ENCODE assay signal across 8 cellular contexts in genomic region chr14:74251546-74252030, GRCh38. TPM values are rescaled to one million over a fixed set of nuclear protein-coding genes. Genes with fewer than 3 reads are reported as not detected.
A peak's percentile ranks its signal among the peaks of the same experiment; 100 is the strongest.
DNase-seq lines count a peak whose midpoint lies in the region; ATAC-seq, FAIRE-seq and TF ChIP-seq lines count a peak whose summit lies in the region.

No MANE protein-coding gene starts in this region.

- FAIRE-seq in GM12891 (lab: Jason Lieb, UNC): peak; percentile 98

- H3K27me3 ChIP-seq in lower lobe of right lung (ENCODE audit: low read depth): peaks cover 10% of the 10 kb centered on the region

- peak overlapping the region; percentile 70 for H3K4me3 Mint-ChIP-seq in activated CD4-positive, alpha-beta T cell treated with anti-CD3 and anti-CD28 coated beads, Interleukin-2, amount 10 ng/mL, durations not matched to agents 24 days and 14 days

- peak overlapping the region; percentile 62 for H3K4me3 ChIP-seq in coronary artery
- peak overlapping the region; percentile 41 for H3K4me3 ChIP-seq in lower lobe of right lung

- DNase-seq in GM12891 (ENCODE audit: insufficient read length, low spot score) (peak; percentile 69), NCI-H460 (ENCODE audit: extremely low read depth, low read depth) (peak; percentile 73), coronary artery (ENCODE audit: low spot score) (no peak), lower lobe of right lung (peak; percentile 79)
- DNase-seq in activated CD4-positive, alpha-beta T cell treated with anti-CD3 and anti-CD28 coated beads, Interleukin-2, amount 10 ng/mL, durations not matched to agents 24 days and 14 days: peak; percentile 91
- peak; percentile 23 to 42 (median 41) for DNase-seq in stimulated activated CD4-positive, alpha-beta T cell treated with anti-CD3 and anti-CD28 coated beads, TNF-alpha, amount 100 ng/mL, for 1 hour (ENCODE audit: low read depth in 3 of 3, low spot score in 1 of 3)

- peaks cover 6% of the 10 kb centered on the region for H3K4me1 ChIP-seq in lower lobe of right lung

- peak; percentile 92 for TF ChIP-seq CTCF in 22Rv1 (IDR thresholded peaks at IDR 0.05)
- TF ChIP-seq CTCF in coronary artery (IDR thresholded peaks at IDR 0.05): peak; percentile 72
- peak; percentile 90 for TF ChIP-seq CTCF in lower lobe of right lung (IDR thresholded peaks at IDR 0.05)

- intact Hi-C loops in activated CD4-positive, alpha-beta T cell treated with anti-CD3 and anti-CD28 coated beads, Interleukin-2, amount 10 ng/mL, durations not matched to agents 24 days and 14 days (cut with micrococcal nuclease): loop anchor here (1.0 kb wide), 2 partner anchors 34 to 140 kb away; no protein-coding TSS in a partner anchor
- intact Hi-C loops in lower lobe of right lung (cut with DNase I): loop anchor here (10.0 kb wide), 1 partner anchor 137 kb away; no protein-coding TSS in a partner anchor

- H3K27ac ChIP-seq in 22Rv1 (no peak overlapping the region), coronary artery (no peak overlapping the region), lower lobe of right lung (no peak overlapping the region)

- no peaks in the 10 kb centered on the region for H3K9me3 Mint-ChIP-seq in activated CD4-positive, alpha-beta T cell treated with anti-CD3 and anti-CD28 coated beads, Interleukin-2, amount 10 ng/mL, durations not matched to agents 24 days and 14 days

- peak; percentile 70 for ATAC-seq in HG03135 (IDR thresholded peaks at IDR 0.05; ENCODE audit: unreplicated experiment)
- ATAC-seq in lower lobe of right lung: peak; percentile 95 to 97

- H3K9me3 ChIP-seq in lower lobe of right lung: no peaks in the 10 kb centered on the region

- TF ChIP-seq POLR2A in GM12891 (IDR thresholded peaks at IDR 0.05; ENCODE audit: low read depth, low read length): no peak

- no peaks in the 10 kb centered on the region for H3K36me3 ChIP-seq in lower lobe of right lung

- peaks cover 34% of the 10 kb centered on the region for H3K27me3 Mint-ChIP-seq in activated CD4-positive, alpha-beta T cell treated with anti-CD3 and anti-CD28 coated beads, Interleukin-2, amount 10 ng/mL, durations not matched to agents 24 days and 14 days

- peaks cover 6% of the 10 kb centered on the region for H3K4me1 Mint-ChIP-seq in activated CD4-positive, alpha-beta T cell treated with anti-CD3 and anti-CD28 coated beads, Interleukin-2, amount 10 ng/mL, durations not matched to agents 24 days and 14 days

- H3K36me3 Mint-ChIP-seq in activated CD4-positive, alpha-beta T cell treated with anti-CD3 and anti-CD28 coated beads, Interleukin-2, amount 10 ng/mL, durations not matched to agents 24 days and 14 days (ENCODE audit: low read depth): no peaks in the 10 kb centered on the region

- H3K27ac Mint-ChIP-seq in activated CD4-positive, alpha-beta T cell treated with anti-CD3 and anti-CD28 coated beads, Interleukin-2, amount 10 ng/mL, durations not matched to agents 24 days and 14 days: no peak overlapping the region

TF ChIP-seq in GM12891, 5 proteins besides CTCF, POLR2A, EP300 and RAD21:
- peak; percentile 28; the same call in 1 of the 2 replicates for TF ChIP-seq POU2F2 (IDR thresholded peaks at IDR 0.05; ENCODE audit: low read depth, low read length)
- 0 out of 2 replicates have a peak, but pooled peaks have one; percentile 19 for TF ChIP-seq SPI1 (IDR thresholded peaks at IDR 0.05; ENCODE audit: low read depth, low read length)
- no peak for TF ChIP-seq PAX5 (IDR thresholded peaks at IDR 0.05; ENCODE audit: insufficient read depth, low read length, severe bottlenecking)

RNA-seq across cellular contexts. Expression of gene VSX2, which starts 12.3 kb away (rescaled TPM):
- 0.03 TPM for polyA plus RNA-seq in GM12891 (2012; ENCODE audit: low read depth, missing spikeins)
- not detected in 2 replicates for total RNA-seq in NCI-H460 (2014; rRNA removed; shearing (Covaris generic))
- polyA plus RNA-seq in NCI-H460 (2014; cell fraction: nucleus; rRNA removed): not detected in 2 replicates
- total RNA-seq in activated CD4-positive, alpha-beta T cell treated with anti-CD3 and anti-CD28 coated beads, Interleukin-2, amount 10 ng/mL, durations not matched to agents 24 days and 14 days: not detected in 2 replicates
- not detected for total RNA-seq in lower lobe of right lung

RNA-seq across cellular contexts. Expression of gene ABCD4, which starts 51.1 kb away (rescaled TPM):
- 16.7 TPM for polyA plus RNA-seq in GM12891 (2012; ENCODE audit: low read depth, missing spikeins)
- total RNA-seq in NCI-H460 (2014; rRNA removed; shearing (Covaris generic)): 24.7 and 26.2 TPM in 2 replicates
- polyA plus RNA-seq in NCI-H460 (2014; cell fraction: nucleus; rRNA removed): 88.9 and 179 TPM in 2 replicates
- 42.4 and 42.9 TPM in 2 replicates for total RNA-seq in activated CD4-positive, alpha-beta T cell treated with anti-CD3 and anti-CD28 coated beads, Interleukin-2, amount 10 ng/mL, durations not matched to agents 24 days and 14 days
- 53.3 TPM for total RNA-seq in lower lobe of right lung
